In genomic region chr5:113487411-113487778, GRCh38 we compare ENCODE assay signal across 9 cellular contexts. TPM values are rescaled to one million over a fixed set of nuclear protein-coding genes. Genes with fewer than 3 reads are reported as not detected.
DNase-seq lines count a peak whose midpoint lies in the region; ATAC-seq and TF ChIP-seq lines count a peak whose summit lies in the region.
"Had no signal": no experiment of that assay in that cellular context is flagged by ENCODE, and none has a peak within 500 bp of the region (broad histone marks: within the 10 kb centered on the region; RNA-seq: fewer than 3 reads in every experiment).

No MANE protein-coding gene starts in this region.

- 4 to 6% methylated on average over 5 to 16 of the region's 18 CpGs for WGBS in esophagus squamous epithelium, 2 donors

- CTCF ChIA-PET in RWPE1 (lab: Yijun Ruan, JAX), result interaction anchor here (0.5 to 2.2 kb wide), 8 partner anchors 9 to 323 kb away, joined by 3 to 8 read pairs (median 4); no protein-coding TSS in a partner anchor

- H3K27ac ChIP-seq in RWPE1 (peak overlapping the region; percentile 88), esophagus squamous epithelium (peak overlapping the region; percentile 75 to 83 (median 80))

- H3K36me3 Mint-ChIP-seq in nephron (ENCODE audit: low read depth), result no peaks in the 10 kb centered on the region

- peaks cover 6% of the 10 kb centered on the region for H3K4me1 Mint-ChIP-seq in nephron

- TF ChIP-seq POLR2A in esophagus squamous epithelium (IDR thresholded peaks at IDR 0.05), result no peak

- intact Hi-C loops in esophagus squamous epithelium (cut with DNase I), result no loop called here

- H3K27me3 Mint-ChIP-seq in nephron (ENCODE audit: low read depth), result peaks cover 30% of the 10 kb centered on the region

- TF ChIP-seq CTCF in GM06990 (IDR thresholded peaks at IDR 0.05; ENCODE audit: insufficient read depth, low read length, poor library complexity, severe bottlenecking) (no peak), RWPE1 (conservative IDR thresholded peaks at IDR 0.05; ENCODE audit: low read depth) (no peak), esophagus squamous epithelium (IDR thresholded peaks at IDR 0.05) (no peak), nephron (IDR thresholded peaks at IDR 0.05; ENCODE audit: unreplicated experiment in 3 of 3) (peak in 1 of 3 experiments; percentile 7)

- peak overlapping the region; percentile 43 to 93 (median 87) for H3K27ac Mint-ChIP-seq in nephron

- H3K36me3 ChIP-seq in GM06990 (ENCODE audit: control insufficient read depth, insufficient read depth, low read length) (no peaks in the 10 kb centered on the region), esophagus squamous epithelium (no peaks in the 10 kb centered on the region)

- peak overlapping the region; percentile 91 to 98 (median 91) for H3K4me3 Mint-ChIP-seq in nephron

- DNase-seq in GM06990 (ENCODE audit: extremely low read depth, insufficient read length) (peak; percentile 7), RWPE1 (ENCODE audit: low spot score) (peak; percentile 59), esophagus squamous epithelium (lab: John Stamatoyannopoulos, UW) (no peak), SKM-1 (lab: John Stamatoyannopoulos, UW; ENCODE audit: unreplicated experiment) (no peak)

- POLR2A ChIA-PET in RWPE1 (lab: Yijun Ruan, JAX; ENCODE audit: low non-redundant PET), result interaction anchor here (0.7 to 0.9 kb wide), 2 partner anchors 84 to 564 kb away, joined by 3 to 4 read pairs; no protein-coding TSS in a partner anchor

- no peak for ATAC-seq in GM18873 (IDR thresholded peaks at IDR 0.05; ENCODE audit: low FRiP score, unreplicated experiment)
- no peak for ATAC-seq in esophagus mucosa
- no peak for ATAC-seq in GM21825 (IDR thresholded peaks at IDR 0.05; ENCODE audit: unreplicated experiment)

- H3K4me1 ChIP-seq in esophagus squamous epithelium, result peaks cover 12 to 39% (median 19%) of the 10 kb centered on the region in 3 donors

- H3K9me3 Mint-ChIP-seq in nephron, result peaks cover 37% of the 10 kb centered on the region

- H3K27me3 ChIP-seq in GM06990 (replicated peaks; ENCODE audit: control insufficient read depth, insufficient read depth, low read length) (no peaks in the 10 kb centered on the region; the same call in 1 of the 2 replicates), esophagus squamous epithelium (peaks cover 0 to 43% (median 0%) of the 10 kb centered on the region in 4 donors)

- no peak overlapping the region for H3K4me3 ChIP-seq in GM06990 (replicated peaks; ENCODE audit: low read depth, low read length)
- peak overlapping the region; percentile 54 to 78 (median 68) for H3K4me3 ChIP-seq in esophagus squamous epithelium

- H3K9me3 ChIP-seq in esophagus squamous epithelium, result peaks cover 0 to 10% (median 8%) of the 10 kb centered on the region in 3 donors

RNA-seq across cellular contexts. Expression of gene MCC, which starts 0.9 kb away (rescaled TPM):
- total RNA-seq in esophagus squamous epithelium (10 to 100 TPM; 41.6 to 45.4 (median 43.4) TPM), esophagus mucosa (37.6 TPM)

RNA-seq across cellular contexts. Expression of gene YTHDC2, which starts 26.1 kb away (rescaled TPM):
- total RNA-seq in esophagus squamous epithelium, result 10 to 100 TPM; 12.4 to 33.4 (median 23.7) TPM
- 17.5 TPM for total RNA-seq in esophagus mucosa

RNA-seq across cellular contexts. Expression of gene TSSK1B, which starts 52.6 kb away (rescaled TPM):
- total RNA-seq in esophagus squamous epithelium (1 to 10 TPM in 1 of 4 donors, under 1 TPM in 3; 0.12 to 1.3 (median 0.51) TPM), esophagus mucosa (0.48 TPM)
- total RNA-seq: NCI-H460 had no signal

Comparison
In these comparisons a context has a peak if more than half of its experiments do, and no peak if none do; other contexts are left out.
1. DNase-seq: peak in GM06990 (single experiment) and RWPE1 (single experiment); none in esophagus squamous epithelium (single experiment) and SKM-1 (single experiment).